Comparison of ENCODE assay signal across 27 cellular contexts in the genomic region with DNA sequence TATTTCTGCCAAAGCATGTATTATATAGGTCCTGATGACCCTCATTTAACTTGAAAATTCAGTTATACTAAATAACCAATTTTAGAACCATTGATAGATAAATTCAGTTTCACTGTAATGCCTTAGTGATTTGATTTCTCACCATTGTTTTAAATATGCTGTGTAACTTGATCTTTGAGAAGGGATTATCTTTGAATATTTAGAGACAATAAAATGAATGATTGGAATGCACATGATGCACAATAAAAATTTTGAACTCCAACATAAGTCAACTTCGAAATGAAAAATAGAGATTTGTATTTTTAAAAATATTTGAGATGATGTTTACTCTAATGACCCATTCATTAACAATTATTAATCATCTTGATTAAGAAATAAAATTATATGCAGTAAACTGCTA.
"Had no signal": no experiment of that assay in that cellular context is flagged by ENCODE, and none has a peak within 500 bp of the region (broad histone marks: within the 10 kb centered on the region; RNA-seq: fewer than 3 reads in every experiment).

No MANE protein-coding gene starts in this region.

- H3K9me3 ChIP-seq: suprapubic skin, testis, thoracic aorta, thyroid gland, tibial artery, upper lobe of left lung, uterus, vagina had no signal

- H3K36me3 ChIP-seq: stomach, suprapubic skin, thoracic aorta, thyroid gland, tibial artery, tibial nerve, transverse colon, upper lobe of left lung, upper lobe of right lung, uterus, vagina had no signal

- DNase-seq: stimulated activated CD4-positive, alpha-beta T cell treated with anti-CD3 and anti-CD28 coated beads, Interleukin-2, amount 100 ng/mL, for 48 hours; stimulated activated CD4-positive, alpha-beta T cell treated with anti-CD3 and anti-CD28 coated beads, Interleukin-4, amount 100 ng/mL, for 1 hour; stimulated activated CD4-positive, alpha-beta T cell treated with anti-CD3 and anti-CD28 coated beads, Interleukin-4, amount 100 ng/mL, for 24 hours; stimulated activated CD4-positive, alpha-beta T cell treated with anti-CD3 and anti-CD28 coated beads, Interleukin-4, amount 100 ng/mL, for 4 hours; stimulated activated CD8-positive, alpha-beta memory T cell treated with anti-CD3 and anti-CD28 coated beads, Interleukin-4, amount 100 ng/mL, for 48 hours; stimulated activated naive B cell treated with anti-CD40 and anti-IgM and Interleukin-4, amounts not matched to agents 10 μg/mL and 1 μg/mL and 100 μg/mL, for 72 hours; stimulated activated naive CD4-positive, alpha-beta T cell; stimulated activated naive CD4-positive, alpha-beta T cell treated with Interleukin-2 at 50 U/mL for 16 hours; stimulated activated naive CD8-positive, alpha-beta T cell treated with anti-CD3 and anti-CD28 coated beads, Interleukin-15, amount 100 ng/mL, for 72 hours; stimulated activated naive CD8-positive, alpha-beta T cell treated with anti-CD3 and anti-CD28 coated beads, Interleukin-15, Interleukin-2, amounts not matched to agents 100 U/mL and 50 U/mL, for 24 hours; stomach; substantia nigra; testis; thyroid gland; tibial artery; transverse colon; trophoblast cell; upper lobe of left lung; upper lobe of right lung; uterus had no signal

- FAIRE-seq: urothelium cell line had no signal

- ATAC-seq: stimulated activated effector memory CD8-positive, alpha-beta T cell treated with anti-CD3 and anti-CD28 coated beads, Interleukin-12 subunit alpha, Interleukin-12 subunit beta, amount 100 ng/mL, for 72 hours; stimulated activated memory B cell treated with anti-CD40 and anti-IgM and Interleukin-4, amounts not matched to agents 10 μg/mL and 1 μg/mL and 100 μg/mL, for 72 hours; stimulated activated naive B cell treated with anti-CD40 and anti-IgM and Interleukin-4, amounts not matched to agents 10 μg/mL and 1 μg/mL and 100 μg/mL, for 72 hours; stimulated activated naive CD8-positive, alpha-beta T cell treated with anti-CD3 and anti-CD28 coated beads, Interleukin-15, amount 100 ng/mL, for 72 hours; stimulated activated naive CD8-positive, alpha-beta T cell treated with anti-CD3 and anti-CD28 coated beads, Interleukin-15, Interleukin-2, amounts not matched to agents 100 U/mL and 50 U/mL, for 24 hours; upper lobe of right lung had no signal

- H3K4me3 ChIP-seq: stomach, suprapubic skin, testis, thoracic aorta, thyroid gland, tibial artery, tibial nerve, transverse colon, upper lobe of left lung, upper lobe of right lung, uterus, vagina had no signal

- H3K27ac ChIP-seq: stomach, suprapubic skin, testis, thoracic aorta, thyroid gland, tibial artery, tibial nerve, transverse colon, upper lobe of left lung, upper lobe of right lung, uterus, vagina had no signal

- H3K27me3 ChIP-seq: stomach, suprapubic skin, testis, thyroid gland, tibial artery, tibial nerve, transverse colon, upper lobe of left lung, upper lobe of right lung, uterus, vagina had no signal

- H3K4me1 ChIP-seq: stomach, suprapubic skin, testis, thyroid gland, tibial artery, tibial nerve, transverse colon, upper lobe of left lung, upper lobe of right lung, uterus, vagina had no signal
